ENCODE assay signal across 32 cellular contexts in genomic region chr5:66213533-66213932, GRCh38.
"Had no signal": no experiment of that assay in that cellular context is flagged by ENCODE, and none has a peak within 500 bp of the region (broad histone marks: within the 10 kb centered on the region; RNA-seq: fewer than 3 reads in every experiment).

No MANE protein-coding gene starts in this region.

- H3K27me3 Mint-ChIP-seq: activated B cell treated with CpG ODN at 0.5 μM for 24 hours; activated CD4-positive, alpha-beta memory T cell treated with anti-CD3 and anti-CD28 coated beads, Interleukin-2, amount 10 ng/mL, durations not matched to agents 7 days and 5 days; activated naive CD4-positive, alpha-beta T cell treated with anti-CD3 and anti-CD28 coated beads, Interleukin-2, amount 50 U/mL, for 24 hours; activated naive CD8-positive, alpha-beta T cell treated with anti-CD3 and anti-CD28 coated beads for 36 hours; activated naive CD8-positive, alpha-beta T cell treated with anti-CD3 and anti-CD28 coated beads, Interleukin-2, amount 50 U/mL, for 24 hours; activated T-cell treated with anti-CD3 and anti-CD28 coated beads, Interleukin-2, amount 50 U/mL, for 24 hours; effector memory CD8-positive, alpha-beta T cell; T-cell had no signal

- H3K27me3 ChIP-seq: adrenal gland, body of pancreas, esophagus squamous epithelium, gastroesophageal sphincter, heart right ventricle had no signal

- H3K36me3 Mint-ChIP-seq: T-cell had no signal

- H3K4me1 ChIP-seq: adrenal gland, body of pancreas, gastroesophageal sphincter, heart right ventricle had no signal

- H3K27ac Mint-ChIP-seq: activated B cell treated with CpG ODN at 0.5 μM for 24 hours; activated CD4-positive, alpha-beta memory T cell treated with anti-CD3 and anti-CD28 coated beads, Interleukin-2, amount 10 ng/mL, durations not matched to agents 7 days and 5 days; activated CD4-positive, alpha-beta T cell treated with anti-CD3 and anti-CD28 coated beads, Interleukin-2, amount 10 ng/mL, durations not matched to agents 24 days and 14 days; activated naive CD4-positive, alpha-beta T cell treated with anti-CD3 and anti-CD28 coated beads, Interleukin-2, amount 50 U/mL, for 24 hours; activated naive CD8-positive, alpha-beta T cell treated with anti-CD3 and anti-CD28 coated beads for 36 hours; activated naive CD8-positive, alpha-beta T cell treated with anti-CD3 and anti-CD28 coated beads, Interleukin-2, amount 50 U/mL, for 24 hours; activated T-cell treated with anti-CD3 and anti-CD28 coated beads, Interleukin-2, amount 50 U/mL, for 24 hours; activated T-cell treated with anti-CD3 and anti-CD28 coated beads, Interleukin-2, amount 50 U/mL, for 72 hours; effector memory CD8-positive, alpha-beta T cell; T-cell; T-helper 1 cell treated with Interleukin-12 subunit alpha and Interleukin-12 subunit beta and Interleukin-4 antibody, amounts not matched to agents 30 μg/mL and 1 μg/mL, for 36 hours had no signal

- H3K36me3 ChIP-seq: adrenal gland, esophagus squamous epithelium, heart right ventricle, WERI-Rb-1 had no signal

- DNase-seq: activated B cell treated with CpG ODN at 0.5 μM for 24 hours; activated CD4-positive, alpha-beta memory T cell treated with anti-CD3 and anti-CD28 coated beads, Interleukin-2, amount 10 ng/mL, durations not matched to agents 7 days and 5 days; activated CD4-positive, alpha-beta T cell treated with anti-CD3 and anti-CD28 coated beads, Interleukin-2, amount 10 ng/mL, durations not matched to agents 24 days and 14 days; activated CD4-positive, alpha-beta T cell treated with anti-CD3 and anti-CD28 coated beads, Interleukin-2, amount 50 U/mL, for 4 hours; activated CD8-positive, alpha-beta memory T cell treated with anti-CD3 and anti-CD28 coated beads, Interleukin-2, amount 50 U/mL, for 48 hours; activated gamma-delta T cell; activated naive CD4-positive, alpha-beta T cell treated with Interleukin-2 at 50 U/mL for 16 hours; activated naive CD8-positive, alpha-beta T cell treated with anti-CD3 and anti-CD28 coated beads for 36 hours; activated naive CD8-positive, alpha-beta T cell treated with anti-CD3 and anti-CD28 coated beads, Interleukin-2, amount 50 U/mL, for 24 hours; activated T-cell treated with anti-CD3 and anti-CD28 coated beads for 4 hours; activated T-cell treated with anti-CD3 and anti-CD28 coated beads, Interleukin-2, amount 50 U/mL, for 24 hours; activated T-cell treated with anti-CD3 and anti-CD28 coated beads, Interleukin-2, amount 50 U/mL, for 72 hours; adrenal gland; amygdala; aorta; body of pancreas; caudate nucleus; cortex of kidney; dermis blood vessel endothelial cell; effector CD4-positive, alpha-beta T cell; effector memory CD8-positive, alpha-beta T cell; esophagus squamous epithelium; foreskin melanocyte; heart right ventricle; T-cell; T-helper 9 cell; WERI-Rb-1 had no signal

- H3K9me3 Mint-ChIP-seq: activated B cell treated with CpG ODN at 0.5 μM for 24 hours; activated CD4-positive, alpha-beta memory T cell treated with anti-CD3 and anti-CD28 coated beads, Interleukin-2, amount 10 ng/mL, durations not matched to agents 7 days and 5 days; activated CD4-positive, alpha-beta T cell treated with anti-CD3 and anti-CD28 coated beads, Interleukin-2, amount 10 ng/mL, durations not matched to agents 24 days and 14 days; activated naive CD4-positive, alpha-beta T cell treated with anti-CD3 and anti-CD28 coated beads, Interleukin-2, amount 50 U/mL, for 24 hours; activated naive CD8-positive, alpha-beta T cell treated with anti-CD3 and anti-CD28 coated beads for 36 hours; activated naive CD8-positive, alpha-beta T cell treated with anti-CD3 and anti-CD28 coated beads, Interleukin-2, amount 50 U/mL, for 24 hours; activated T-cell treated with anti-CD3 and anti-CD28 coated beads, Interleukin-2, amount 50 U/mL, for 24 hours; activated T-cell treated with anti-CD3 and anti-CD28 coated beads, Interleukin-2, amount 50 U/mL, for 72 hours; effector memory CD8-positive, alpha-beta T cell; T-helper 1 cell treated with Interleukin-12 subunit alpha and Interleukin-12 subunit beta and Interleukin-4 antibody, amounts not matched to agents 30 μg/mL and 1 μg/mL, for 36 hours had no signal

- ATAC-seq: activated CD4-positive, CD25-positive, alpha-beta regulatory T cell treated with anti-CD3 and anti-CD28 coated beads, Interleukin-2, amount 50 U/mL, for 24 hours; activated naive CD8-positive, alpha-beta T cell treated with anti-CD3 and anti-CD28 coated beads, Interleukin-2, amount 50 U/mL, for 24 hours; activated T-cell treated with anti-CD3 and anti-CD28 coated beads, Interleukin-2, amount 50 U/mL, for 72 hours; body of pancreas; effector memory CD8-positive, alpha-beta T cell; gastroesophageal sphincter; heart right ventricle; T-cell had no signal

- H3K4me3 ChIP-seq: adrenal gland, body of pancreas, esophagus squamous epithelium, gastroesophageal sphincter, heart right ventricle had no signal

- H3K9me3 ChIP-seq: adrenal gland, body of pancreas, esophagus squamous epithelium, gastroesophageal sphincter, heart right ventricle had no signal

- H3K4me3 Mint-ChIP-seq: activated B cell treated with CpG ODN at 0.5 μM for 24 hours; activated CD4-positive, alpha-beta memory T cell treated with anti-CD3 and anti-CD28 coated beads, Interleukin-2, amount 10 ng/mL, durations not matched to agents 7 days and 5 days; activated CD4-positive, alpha-beta T cell treated with anti-CD3 and anti-CD28 coated beads, Interleukin-2, amount 10 ng/mL, durations not matched to agents 24 days and 14 days; activated naive CD4-positive, alpha-beta T cell treated with anti-CD3 and anti-CD28 coated beads, Interleukin-2, amount 50 U/mL, for 24 hours; activated naive CD8-positive, alpha-beta T cell treated with anti-CD3 and anti-CD28 coated beads for 36 hours; activated naive CD8-positive, alpha-beta T cell treated with anti-CD3 and anti-CD28 coated beads, Interleukin-2, amount 50 U/mL, for 24 hours; activated T-cell treated with anti-CD3 and anti-CD28 coated beads, Interleukin-2, amount 50 U/mL, for 24 hours; activated T-cell treated with anti-CD3 and anti-CD28 coated beads, Interleukin-2, amount 50 U/mL, for 72 hours; effector memory CD8-positive, alpha-beta T cell; T-cell; T-helper 1 cell treated with Interleukin-12 subunit alpha and Interleukin-12 subunit beta and Interleukin-4 antibody, amounts not matched to agents 30 μg/mL and 1 μg/mL, for 36 hours had no signal

- H3K4me1 Mint-ChIP-seq: activated B cell treated with CpG ODN at 0.5 μM for 24 hours; activated CD4-positive, alpha-beta memory T cell treated with anti-CD3 and anti-CD28 coated beads, Interleukin-2, amount 10 ng/mL, durations not matched to agents 7 days and 5 days; activated CD4-positive, alpha-beta T cell treated with anti-CD3 and anti-CD28 coated beads, Interleukin-2, amount 10 ng/mL, durations not matched to agents 24 days and 14 days; activated naive CD4-positive, alpha-beta T cell treated with anti-CD3 and anti-CD28 coated beads, Interleukin-2, amount 50 U/mL, for 24 hours; activated naive CD8-positive, alpha-beta T cell treated with anti-CD3 and anti-CD28 coated beads for 36 hours; activated naive CD8-positive, alpha-beta T cell treated with anti-CD3 and anti-CD28 coated beads, Interleukin-2, amount 50 U/mL, for 24 hours; T-cell had no signal

- H3K27ac ChIP-seq: adrenal gland, body of pancreas, epithelial cell of prostate, esophagus squamous epithelium, gastroesophageal sphincter, heart right ventricle, WERI-Rb-1 had no signal
